Comparison of ENCODE assay signal across 9 cellular contexts in genomic region chr20:57747889-57748456, GRCh38. TPM values are rescaled to one million over a fixed set of nuclear protein-coding genes. Genes with fewer than 3 reads are reported as not detected.
DNase-seq lines count a peak whose midpoint lies in the region; ATAC-seq and TF ChIP-seq lines count a peak whose summit lies in the region.
"Had no signal": no experiment of that assay in that cellular context is flagged by ENCODE, and none has a peak within 500 bp of the region (broad histone marks: within the 10 kb centered on the region; RNA-seq: fewer than 3 reads in every experiment).

No MANE protein-coding gene starts in this region.

- H3K36me3 Mint-ChIP-seq in HFFc6 (ENCODE audit: low read depth) = no peaks in the 10 kb centered on the region
- H3K36me3 Mint-ChIP-seq in brain = no peaks in the 10 kb centered on the region

- H3K27me3 Mint-ChIP-seq in HFFc6 (ENCODE audit: insufficient read depth) (peaks cover 30% of the 10 kb centered on the region), brain (peaks cover 7% of the 10 kb centered on the region)

- no peak for DNase-seq in HFFc6
- DNase-seq in medulla oblongata (ENCODE audit: extremely low spot score) = peak; percentile 10
- peak; percentile 13 for DNase-seq in stromal cell of bone marrow (ENCODE audit: low read depth)
- DNase-seq in activated CD8-positive, alpha-beta memory T cell treated with anti-CD3 and anti-CD28 coated beads for 24 hours = no peak
- DNase-seq in HCEC 1CT = no peak
- DNase-seq in DMS53 treated with DMSO at 0.1 percent for 48 hours (lab: John Stamatoyannopoulos, UW; ENCODE audit: unreplicated experiment) = no peak
- DNase-seq: Karpas-422 had no signal

- H3K4me1 Mint-ChIP-seq in HFFc6 (ENCODE audit: low read depth) (peaks cover 20% of the 10 kb centered on the region), brain (peaks cover 36% of the 10 kb centered on the region)

- no peaks in the 10 kb centered on the region for H3K9me3 Mint-ChIP-seq in HFFc6
- peaks cover 0 to 7% (median 3%) of the 10 kb centered on the region in 5 experiments for H3K9me3 Mint-ChIP-seq in brain

- TF ChIP-seq CTCF in HFFc6 (IDR thresholded peaks at IDR 0.05) (no peak), brain (conservative IDR thresholded peaks at IDR 0.05) (no peak)

- H3K27ac Mint-ChIP-seq in HFFc6 (no peak overlapping the region), brain (peak overlapping the region in 4 of 5 experiments; percentile 31 to 92 (median 64))

- H3K4me3 Mint-ChIP-seq in HFFc6 = peak overlapping the region; percentile 75; the same call in 1 of the 2 replicates
- peak overlapping the region in 1 of 5 experiments; percentile 73 for H3K4me3 Mint-ChIP-seq in brain

- no peak for ATAC-seq in GM19397 (IDR thresholded peaks at IDR 0.05; ENCODE audit: unreplicated experiment)

RNA-seq across cellular contexts. Expression of gene PMEPA1, which starts 38.2 kb away (rescaled TPM):
- total RNA-seq in HFFc6 (2021; fragmentation: NEBNext Ultra II Directional; extraction: Animal tissue kit (Norgen Biotek cat#: 25700)) = 1 to 10 TPM; 4.7 to 8.0 (median 5.3) TPM
- 43.8 TPM for polyA plus RNA-seq in brain (ENCODE audit: insufficient read depth, low read depth, low replicate concordance)

Comparison
In these comparisons a context has a peak if more than half of its experiments do, and no peak if none do; other contexts are left out.
1. DNase-seq: peak in medulla oblongata (single experiment) and stromal cell of bone marrow (single experiment); none in HFFc6 (single experiment), activated CD8-positive, alpha-beta memory T cell treated with anti-CD3 and anti-CD28 coated beads for 24 hours (single experiment), HCEC 1CT (single experiment) and DMS53 treated with DMSO at 0.1 percent for 48 hours (single experiment).